Comparison of ENCODE assay signal across 8 cellular contexts in the genomic region with DNA sequence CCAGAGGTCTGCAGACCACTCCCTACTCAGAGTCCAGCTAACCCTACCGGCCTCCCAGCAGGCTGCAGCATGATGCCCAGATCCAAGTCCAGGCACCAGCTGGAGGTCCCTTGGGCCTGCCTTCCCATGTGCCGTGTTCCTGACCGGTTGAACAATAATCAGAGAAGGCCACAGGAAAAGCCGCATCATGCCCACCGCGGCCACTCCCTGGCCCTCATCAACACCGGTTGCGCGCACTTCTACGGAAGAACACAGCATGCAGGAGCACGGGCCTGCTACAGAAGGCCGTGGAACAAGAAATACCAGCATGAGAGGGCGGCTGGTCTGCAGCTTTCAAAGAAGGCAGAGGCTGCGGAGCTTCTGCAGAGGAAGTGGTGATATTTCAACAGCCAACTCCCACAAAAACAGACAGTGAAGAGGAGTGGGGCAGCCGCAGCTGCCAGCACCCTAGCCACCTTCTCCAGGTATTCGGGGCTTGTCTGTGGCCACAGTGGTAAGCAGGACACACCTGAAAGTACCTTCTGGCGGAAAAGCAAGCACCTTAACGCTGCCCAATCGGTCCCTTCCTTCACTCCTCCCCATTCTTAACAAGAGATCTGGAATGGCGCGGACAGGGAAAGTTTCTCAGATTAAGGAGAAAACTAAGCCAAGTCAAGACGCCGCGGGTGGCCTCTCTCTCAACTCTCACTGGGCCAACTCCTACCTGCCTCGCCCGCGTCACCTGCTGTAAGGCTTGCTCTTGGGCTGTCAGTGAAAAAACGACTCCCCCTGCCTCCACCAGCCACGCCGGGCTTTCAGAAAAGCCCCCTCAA. TPM values are rescaled to one million over a fixed set of nuclear protein-coding genes. Genes with fewer than 3 reads are reported as not detected.
A peak's percentile ranks its signal among the peaks of the same experiment; 100 is the strongest.
DNase-seq lines count a peak whose midpoint lies in the region; ATAC-seq and TF ChIP-seq lines count a peak whose summit lies in the region.

No MANE protein-coding gene starts in this region.

- H3K4me3 ChIP-seq in epithelial cell of esophagus (ENCODE audit: low read length) (peak overlapping the region; percentile 41), rectal smooth muscle tissue (ENCODE audit: low read length) (peak overlapping the region; percentile 9)

- peaks cover 2% of the 10 kb centered on the region for H3K4me1 ChIP-seq in rectal smooth muscle tissue (ENCODE audit: control insufficient read depth, insufficient read depth, low read length)

- H3K9ac ChIP-seq in rectal smooth muscle tissue (ENCODE audit: low read length) = no peak overlapping the region

- no peak for TF ChIP-seq CTCF in epithelial cell of esophagus (IDR thresholded peaks at IDR 0.05; ENCODE audit: insufficient read depth, low read depth, low read length, missing control alignments)

- H3K27ac ChIP-seq in rectal smooth muscle tissue (ENCODE audit: low read depth, low read length) = no peak overlapping the region

- H3K36me3 ChIP-seq in rectal smooth muscle tissue (ENCODE audit: control insufficient read depth, insufficient read depth, low read length) = no peaks in the 10 kb centered on the region

- DNase-seq in DMS53 (lab: John Stamatoyannopoulos, UW) (peak; percentile 45), DMS53 treated with DMSO at 0.1 percent for 48 hours (lab: John Stamatoyannopoulos, UW; ENCODE audit: unreplicated experiment) (no peak), NCI-H748 (lab: John Stamatoyannopoulos, UW; ENCODE audit: unreplicated experiment) (peak; percentile 50), epithelial cell of esophagus (ENCODE audit: low read depth) (peak; percentile 60), HT-29 (ENCODE audit: low spot score) (no peak), NCI-H1436 (lab: John Stamatoyannopoulos, UW) (no peak)

- H3K27me3 ChIP-seq in rectal smooth muscle tissue (ENCODE audit: control insufficient read depth, insufficient read depth, low read length) = peaks cover 11% of the 10 kb centered on the region

- no peak for ATAC-seq in GM21737 (IDR thresholded peaks at IDR 0.05; ENCODE audit: unreplicated experiment)

RNA-seq across cellular contexts. Expression of a gene that starts 1.5 kb away (rescaled TPM):
- total RNA-seq in HT-29 (2014; rRNA removed; shearing (Covaris generic)) = not detected in 2 replicates

Comparison
In these comparisons a context has a peak if more than half of its experiments do, and no peak if none do; other contexts are left out.
1. DNase-seq: peak in DMS53 (single experiment), NCI-H748 (single experiment) and epithelial cell of esophagus (single experiment); none in DMS53 treated with DMSO at 0.1 percent for 48 hours (single experiment), HT-29 (single experiment) and NCI-H1436 (single experiment).